ENCODE assay signal across 1 cellular context in genomic region chr5:10249948-10250803, GRCh38.
TF ChIP-seq lines count a peak whose summit lies in the region.

Gene CCT5, plus strand, starts transcription at chr5:10250280. Its CDS starts 61 bp downstream, at chr5:10250341.

TF ChIP-seq in HEK293, 187 proteins besides CTCF, POLR2A, EP300 and RAD21 (continued from another document and continues in another):
- no peak; the same call in none of the 2 replicates for TF ChIP-seq ZNF518A (tag by site-specific recombination; conservative IDR thresholded peaks at IDR 0.05; ENCODE audit: low read depth)
- TF ChIP-seq KLF9 (tag by site-specific recombination; IDR thresholded peaks at IDR 0.05; ENCODE audit: low read depth) = peak; percentile 68
- no peak for TF ChIP-seq ZNF510 (tag by site-specific recombination; IDR thresholded peaks at IDR 0.05; ENCODE audit: insufficient replicate concordance)
- TF ChIP-seq ZNF341 (tag by site-specific recombination; IDR thresholded peaks at IDR 0.05; ENCODE audit: low read depth) = peak; percentile 95
- TF ChIP-seq MEIS1 (CRISPR knock-in tag; IDR thresholded peaks at IDR 0.05; ENCODE audit: borderline replicate concordance) = no peak
- TF ChIP-seq EGR2 (tag by site-specific recombination; IDR thresholded peaks at IDR 0.05; ENCODE audit: low read depth) = peak; percentile 58
- TF ChIP-seq ZNF221 (tag by site-specific recombination; IDR thresholded peaks at IDR 0.05; ENCODE audit: borderline replicate concordance) = no peak
- TF ChIP-seq PRDM2 (tag by site-specific recombination; IDR thresholded peaks at IDR 0.05; ENCODE audit: borderline replicate concordance) = peak; percentile 46; the same call in 1 of the 2 replicates
- 0 out of 2 replicates have a peak, but pooled peaks have one; percentile 37 for TF ChIP-seq ZNF558 (tag by site-specific recombination; IDR thresholded peaks at IDR 0.05)
- TF ChIP-seq ZNF10 (tag by site-specific recombination; IDR thresholded peaks at IDR 0.05) = no peak
- 0 out of 2 replicates have a peak, but pooled peaks have one; percentile 11 for TF ChIP-seq ZFP69B (tag by site-specific recombination; IDR thresholded peaks at IDR 0.05)
- no peak for TF ChIP-seq ZNF280D (tag by site-specific recombination; IDR thresholded peaks at IDR 0.05)
- peak; percentile 57; the same call in 1 of the 2 replicates for TF ChIP-seq ZNF501 (tag by site-specific recombination; IDR thresholded peaks at IDR 0.05)
- no peak for TF ChIP-seq ZNF626 (tag by site-specific recombination; IDR thresholded peaks at IDR 0.05)
- no peak for TF ChIP-seq SALL2 (tag by site-specific recombination; IDR thresholded peaks at IDR 0.05; ENCODE audit: borderline replicate concordance)
- TF ChIP-seq ZNF530 (tag by site-specific recombination; IDR thresholded peaks at IDR 0.05; ENCODE audit: low read depth) = no peak
- TF ChIP-seq ZNF704 (tag by site-specific recombination; IDR thresholded peaks at IDR 0.05) = 0 out of 2 replicates have a peak, but pooled peaks have one; percentile 64
- no peak for TF ChIP-seq AEBP2 (tag by site-specific recombination; IDR thresholded peaks at IDR 0.05; ENCODE audit: borderline replicate concordance)
- no peak for TF ChIP-seq ZNF133 (tag by site-specific recombination; IDR thresholded peaks at IDR 0.05)
- no peak for TF ChIP-seq ZBTB21 (tag by site-specific recombination; IDR thresholded peaks at IDR 0.05)
- TF ChIP-seq SCRT1 (tag by site-specific recombination; IDR thresholded peaks at IDR 0.05; ENCODE audit: borderline replicate concordance) = peak; percentile 57; the same call in 1 of the 2 replicates
- no peak for TF ChIP-seq ZNF426 (tag by site-specific recombination; IDR thresholded peaks at IDR 0.05)
- TF ChIP-seq TCF7L2 (IDR thresholded peaks at IDR 0.05; ENCODE audit: borderline replicate concordance, low read depth, low read length) = no peak
- TF ChIP-seq INSM2 (tag by site-specific recombination; IDR thresholded peaks at IDR 0.05) = no peak
- TF ChIP-seq ZNF473 (tag by site-specific recombination; IDR thresholded peaks at IDR 0.05) = no peak
- TF ChIP-seq ZNF146 (tag by site-specific recombination; IDR thresholded peaks at IDR 0.05) = no peak
- TF ChIP-seq ZNF664 (tag by site-specific recombination; IDR thresholded peaks at IDR 0.05) = no peak
- TF ChIP-seq ZNF24 (tag by site-specific recombination; IDR thresholded peaks at IDR 0.05) = no peak
- TF ChIP-seq GFI1B (tag by site-specific recombination; IDR thresholded peaks at IDR 0.05) = no peak
- TF ChIP-seq ZNF701 (tag by site-specific recombination; IDR thresholded peaks at IDR 0.05) = no peak
- TF ChIP-seq ZBTB17 (tag by site-specific recombination; IDR thresholded peaks at IDR 0.05) = no peak
- TF ChIP-seq ZSCAN5A (tag by site-specific recombination; IDR thresholded peaks at IDR 0.05) = no peak
- no peak; the same call in none of the 2 replicates for TF ChIP-seq ZNF639 (tag by site-specific recombination; IDR thresholded peaks at IDR 0.05)
- no peak for TF ChIP-seq ZNF350 (tag by site-specific recombination; IDR thresholded peaks at IDR 0.05)
- TF ChIP-seq ZNF561 (tag by site-specific recombination; IDR thresholded peaks at IDR 0.05; ENCODE audit: borderline replicate concordance) = 0 out of 2 replicates have a peak, but pooled peaks have one; percentile 17
